ENCODE assay signal across 8 cellular contexts in the genomic region with DNA sequence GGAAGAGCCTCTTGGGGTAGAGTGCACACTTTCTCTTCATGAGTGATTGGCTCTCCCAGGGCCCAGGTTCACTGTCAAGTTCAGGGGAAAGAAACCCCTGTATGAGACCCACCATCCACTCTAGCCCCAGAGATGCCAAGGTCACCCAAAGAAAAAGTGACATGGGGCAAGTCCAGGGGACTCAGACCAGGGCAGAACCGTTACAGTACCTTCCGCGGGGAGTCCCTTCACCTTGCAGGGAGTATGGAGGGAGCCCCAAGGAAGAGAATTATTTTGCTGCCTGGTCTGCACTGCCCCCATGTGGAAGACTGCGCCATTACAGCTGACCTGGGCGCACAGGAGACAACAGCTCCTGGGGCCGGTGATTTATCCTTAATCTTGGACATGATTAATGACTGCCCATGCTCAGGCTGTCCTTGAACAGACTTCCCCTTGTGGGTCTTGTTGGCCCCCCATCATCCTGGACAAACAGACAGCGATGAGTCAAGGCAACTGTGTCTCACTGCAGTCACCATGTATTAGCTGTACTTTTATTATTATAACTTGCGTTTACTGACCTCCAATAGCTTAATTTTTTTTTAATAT. TPM values are rescaled to one million over a fixed set of nuclear protein-coding genes. Genes with fewer than 3 reads are reported as not detected.
DNase-seq lines count a peak whose midpoint lies in the region; ATAC-seq and TF ChIP-seq lines count a peak whose summit lies in the region.

No MANE protein-coding gene starts in this region.

- no peaks in the 10 kb centered on the region for H3K27me3 Mint-ChIP-seq in activated naive CD8-positive, alpha-beta T cell treated with anti-CD3 and anti-CD28 coated beads for 36 hours

- intact Hi-C loops in heart right ventricle (cut with DNase I), result loop anchor here in 9 of 10 donors (2.0 to 10.0 kb wide), 6 partner anchors 89 to 246 kb away; a partner anchor contains a TSS

- DNase-seq in Daoy (ENCODE audit: low read depth), result peak; percentile 53
- peak; percentile 56 for DNase-seq in SK-MEL-5 (ENCODE audit: low read depth, low spot score)
- peak; percentile 63 for DNase-seq in activated naive CD8-positive, alpha-beta T cell treated with anti-CD3 and anti-CD28 coated beads for 36 hours
- peak; percentile 47 to 49 for DNase-seq in heart right ventricle
- DNase-seq in retina, result peak; percentile 83
- no peak for DNase-seq in NOMO-1 treated with dmso at 0.1 percent for 144 hours (lab: John Stamatoyannopoulos, UW; ENCODE audit: unreplicated experiment)

- peaks cover 0 to 84% (median 0%) of the 10 kb centered on the region in 9 donors for H3K36me3 ChIP-seq in heart right ventricle

- no peak overlapping the region for H3K27ac Mint-ChIP-seq in activated naive CD8-positive, alpha-beta T cell treated with anti-CD3 and anti-CD28 coated beads for 36 hours

- no peak overlapping the region for H3K27ac ChIP-seq in heart right ventricle

- H3K9me3 Mint-ChIP-seq in activated naive CD8-positive, alpha-beta T cell treated with anti-CD3 and anti-CD28 coated beads for 36 hours, result no peaks in the 10 kb centered on the region

- ATAC-seq in HG02885 (IDR thresholded peaks at IDR 0.05; ENCODE audit: poor library complexity, unreplicated experiment), result peak; percentile 53
- ATAC-seq in heart right ventricle, result peak in 7 of 8 donors; percentile 61 to 79 (median 76)
- ATAC-seq in GM19328 (IDR thresholded peaks at IDR 0.05; ENCODE audit: unreplicated experiment), result no peak

- peaks cover 17% of the 10 kb centered on the region for H3K36me3 Mint-ChIP-seq in activated naive CD8-positive, alpha-beta T cell treated with anti-CD3 and anti-CD28 coated beads for 36 hours

- H3K27me3 ChIP-seq in heart right ventricle, result no peaks in the 10 kb centered on the region

- peaks cover 2% of the 10 kb centered on the region for H3K4me1 Mint-ChIP-seq in activated naive CD8-positive, alpha-beta T cell treated with anti-CD3 and anti-CD28 coated beads for 36 hours

- in situ Hi-C loops in SK-MEL-5 (cut with HindIII; ENCODE audit: low pct_unique_long_range_greater_than_20kb, low sequenced_read_pairs), result no loop called here

- no peak overlapping the region for H3K4me3 Mint-ChIP-seq in activated naive CD8-positive, alpha-beta T cell treated with anti-CD3 and anti-CD28 coated beads for 36 hours

- H3K9me3 ChIP-seq in heart right ventricle, result no peaks in the 10 kb centered on the region

- WGBS in heart right ventricle, 2 donors, result 14 to 16% methylated on average over 8 of the region's 8 CpGs

- peaks cover 0 to 6% (median 4%) of the 10 kb centered on the region in 9 donors for H3K4me1 ChIP-seq in heart right ventricle

- peak; percentile 89 to 99 (median 96) for TF ChIP-seq CTCF in heart right ventricle (IDR thresholded peaks at IDR 0.05)

- no peak overlapping the region for H3K4me3 ChIP-seq in heart right ventricle

RNA-seq across cellular contexts. Expression of a gene that starts 29.9 kb away (rescaled TPM):
- 23.8 and 37.3 TPM in 2 replicates for total RNA-seq in Daoy (2014; rRNA removed; shearing (Covaris generic))
- total RNA-seq in SK-MEL-5 (2014; rRNA removed; shearing (Covaris generic)), result 60.9 and 72.7 TPM in 2 replicates
- polyA plus RNA-seq in SK-MEL-5 (2015; cell fraction: cytosol; rRNA removed), result 68.3 and 73.5 TPM in 2 replicates
- polyA plus RNA-seq in SK-MEL-5 (2015; cell fraction: nucleus; rRNA removed), result 46.2 and 56.1 TPM in 2 replicates
- total RNA-seq in activated naive CD8-positive, alpha-beta T cell treated with anti-CD3 and anti-CD28 coated beads for 36 hours, result 10 to 100 TPM; 36.0 to 37.5 TPM
- 10 to 100 TPM; 19.2 to 27.9 (median 22.7) TPM for total RNA-seq in heart right ventricle
- 10 to 100 TPM; 27.1 to 43.7 TPM for polyA plus RNA-seq in heart right ventricle
